ENCODE assay signal across 1 cellular context in the genomic region with DNA sequence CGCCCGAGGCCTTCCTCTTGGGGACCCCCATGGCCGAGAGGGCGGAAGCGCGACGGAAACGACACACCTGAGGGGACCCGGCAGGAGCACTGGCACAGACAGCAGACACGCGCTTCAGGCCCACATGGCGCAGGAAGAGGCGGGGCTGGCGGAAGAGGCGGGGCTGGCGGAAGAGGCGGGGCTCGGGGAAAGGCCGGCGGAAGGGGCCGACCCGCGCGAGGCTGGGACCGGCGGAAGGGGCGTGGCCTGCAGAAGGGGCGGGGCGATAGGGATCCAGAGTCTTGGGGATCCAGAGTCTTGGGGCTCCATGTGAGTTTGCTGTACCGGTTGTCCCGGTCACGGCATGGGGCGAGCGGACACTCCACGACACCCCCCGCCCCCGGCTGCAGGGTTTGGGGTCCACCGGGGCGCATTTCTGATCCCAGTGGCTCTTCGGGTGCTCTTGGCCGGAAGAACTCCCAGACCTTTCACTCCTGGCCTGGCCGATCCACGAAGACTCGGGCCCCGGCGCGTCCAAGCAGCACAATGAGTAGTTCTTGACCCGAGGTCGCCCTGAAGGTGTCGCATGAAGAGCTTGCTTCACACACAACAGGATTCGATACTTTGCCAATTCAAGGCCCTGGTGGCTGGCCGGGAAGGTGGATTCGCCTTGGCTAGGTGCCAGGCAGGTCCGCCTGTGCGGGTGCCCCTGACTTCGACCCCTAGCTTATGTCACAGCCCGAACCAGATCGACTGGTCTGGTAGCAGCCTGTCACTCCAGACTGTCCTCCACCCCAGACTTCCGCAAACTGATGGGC.
TF ChIP-seq lines count a peak whose summit lies in the region.

A gene with protein sequence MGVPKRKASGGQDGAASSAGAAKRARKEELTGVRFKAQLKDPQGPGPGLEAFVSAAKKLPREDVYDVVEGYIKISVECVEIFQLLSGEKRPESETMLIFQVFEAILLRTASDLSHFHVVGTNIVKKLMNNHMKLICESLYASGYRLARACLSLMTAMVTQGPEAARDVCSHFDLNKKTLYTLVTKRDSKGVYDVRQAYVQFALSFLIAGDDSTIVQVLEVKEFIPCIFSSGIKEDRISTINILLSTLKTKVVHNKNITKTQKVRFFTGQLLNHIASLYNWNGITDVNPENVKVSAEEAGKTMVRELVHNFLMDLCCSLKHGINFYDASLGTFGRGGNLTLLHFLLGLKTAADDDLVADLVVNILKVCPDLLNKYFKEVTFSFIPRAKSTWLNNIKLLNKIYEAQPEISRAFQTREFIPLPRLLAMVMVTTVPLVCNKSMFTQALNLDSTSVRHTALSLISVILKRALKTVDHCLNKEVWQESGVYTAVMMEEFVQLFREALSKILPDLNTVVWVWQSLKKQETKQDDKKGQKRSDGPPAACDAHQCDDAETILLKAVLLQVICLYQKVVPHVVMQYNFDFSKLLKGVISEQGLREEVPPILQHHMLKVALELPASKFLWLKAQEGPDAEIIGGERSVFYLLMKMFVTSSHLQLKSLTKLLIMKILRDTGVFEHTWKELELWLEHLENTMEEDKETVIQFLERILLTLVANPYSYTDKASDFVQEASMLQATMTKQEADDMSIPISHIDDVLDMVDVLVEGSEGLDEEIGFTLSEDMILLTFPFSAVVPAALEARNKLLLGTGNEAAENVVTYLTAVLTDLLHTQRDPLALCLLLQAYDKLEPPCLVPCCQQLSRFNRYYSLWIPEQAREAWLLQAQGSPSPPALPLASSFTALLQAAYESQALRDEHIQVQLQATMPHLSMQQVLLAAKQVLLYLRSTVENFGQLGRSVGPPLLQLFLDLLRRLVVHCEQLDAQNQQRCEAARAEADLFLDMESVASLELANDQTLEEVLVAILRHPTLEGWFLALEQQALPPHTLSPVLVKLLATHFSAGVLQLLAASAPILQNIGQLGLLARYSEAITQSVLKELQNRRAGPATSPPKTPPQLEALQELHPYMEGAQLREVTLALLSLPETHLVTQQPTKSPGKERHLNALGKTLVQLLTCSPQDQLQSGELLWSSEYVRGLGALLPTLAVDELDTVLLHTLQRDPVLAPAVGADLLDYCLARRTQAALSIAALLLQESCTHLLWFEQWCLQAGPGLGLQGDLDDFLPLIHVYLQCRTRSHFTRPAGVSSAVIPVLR (N-terminal part only) (minus strand): TSS at position 133 of the 797 bp plus-strand sequence. CDS start 102 bp downstream, at position 31.

TF ChIP-seq in K562, 482 proteins besides CTCF, POLR2A, EP300 and RAD21 (continued from another document and continues in another):
- TF ChIP-seq, protein P1, sequence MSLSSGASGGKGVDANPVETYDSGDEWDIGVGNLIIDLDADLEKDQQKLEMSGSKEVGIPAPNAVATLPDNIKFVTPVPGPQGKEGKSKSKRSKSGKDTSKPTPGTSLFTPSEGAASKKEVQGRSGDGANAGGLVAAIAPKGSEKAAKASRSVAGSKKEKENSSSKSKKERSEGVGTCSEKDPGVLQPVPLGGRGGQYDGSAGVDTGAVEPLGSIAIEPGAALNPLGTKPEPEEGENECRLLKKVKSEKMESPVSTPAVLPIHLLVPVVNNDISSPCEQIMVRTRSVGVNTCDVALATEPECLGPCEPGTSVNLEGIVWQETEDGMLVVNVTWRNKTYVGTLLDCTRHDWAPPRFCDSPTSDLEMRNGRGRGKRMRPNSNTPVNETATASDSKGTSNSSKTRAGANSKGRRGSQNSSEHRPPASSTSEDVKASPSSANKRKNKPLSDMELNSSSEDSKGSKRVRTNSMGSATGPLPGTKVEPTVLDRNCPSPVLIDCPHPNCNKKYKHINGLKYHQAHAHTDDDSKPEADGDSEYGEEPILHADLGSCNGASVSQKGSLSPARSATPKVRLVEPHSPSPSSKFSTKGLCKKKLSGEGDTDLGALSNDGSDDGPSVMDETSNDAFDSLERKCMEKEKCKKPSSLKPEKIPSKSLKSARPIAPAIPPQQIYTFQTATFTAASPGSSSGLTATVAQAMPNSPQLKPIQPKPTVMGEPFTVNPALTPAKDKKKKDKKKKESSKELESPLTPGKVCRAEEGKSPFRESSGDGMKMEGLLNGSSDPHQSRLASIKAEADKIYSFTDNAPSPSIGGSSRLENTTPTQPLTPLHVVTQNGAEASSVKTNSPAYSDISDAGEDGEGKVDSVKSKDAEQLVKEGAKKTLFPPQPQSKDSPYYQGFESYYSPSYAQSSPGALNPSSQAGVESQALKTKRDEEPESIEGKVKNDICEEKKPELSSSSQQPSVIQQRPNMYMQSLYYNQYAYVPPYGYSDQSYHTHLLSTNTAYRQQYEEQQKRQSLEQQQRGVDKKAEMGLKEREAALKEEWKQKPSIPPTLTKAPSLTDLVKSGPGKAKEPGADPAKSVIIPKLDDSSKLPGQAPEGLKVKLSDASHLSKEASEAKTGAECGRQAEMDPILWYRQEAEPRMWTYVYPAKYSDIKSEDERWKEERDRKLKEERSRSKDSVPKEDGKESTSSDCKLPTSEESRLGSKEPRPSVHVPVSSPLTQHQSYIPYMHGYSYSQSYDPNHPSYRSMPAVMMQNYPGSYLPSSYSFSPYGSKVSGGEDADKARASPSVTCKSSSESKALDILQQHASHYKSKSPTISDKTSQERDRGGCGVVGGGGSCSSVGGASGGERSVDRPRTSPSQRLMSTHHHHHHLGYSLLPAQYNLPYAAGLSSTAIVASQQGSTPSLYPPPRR (CRISPR knock-in tag; IDR thresholded peaks at IDR 0.05; ENCODE audit: borderline replicate concordance) = no peak; the same call in 1 of the 2 replicates
- peak; percentile 78 for TF ChIP-seq TAF1 (IDR thresholded peaks at IDR 0.05; ENCODE audit: control insufficient read depth, extremely low read depth, insufficient read depth, low read length, severe bottlenecking)
- no peak; the same call in 1 of the 2 replicates for TF ChIP-seq SOX6 (IDR thresholded peaks at IDR 0.05)
- TF ChIP-seq FOXK1 (CRISPR knock-in tag; IDR thresholded peaks at IDR 0.05; ENCODE audit: borderline replicate concordance) = no peak
- peak; percentile 92 for TF ChIP-seq STAT6 (CRISPR knock-in tag; IDR thresholded peaks at IDR 0.05)
- TF ChIP-seq GABPA (tag; conservative IDR thresholded peaks at IDR 0.05; ENCODE audit: low read depth) = peak; percentile 96
- TF ChIP-seq TFE3 (CRISPR knock-in tag; IDR thresholded peaks at IDR 0.05) = no peak
- TF ChIP-seq KLF10 (CRISPR knock-in tag; IDR thresholded peaks at IDR 0.05) = no peak
- peak; percentile 55; the same call in 1 of the 2 replicates for TF ChIP-seq HDAC8 (tag; IDR thresholded peaks at IDR 0.05)
- no peak for TF ChIP-seq ZNF780A (CRISPR knock-in tag; IDR thresholded peaks at IDR 0.05)
- TF ChIP-seq HDAC3 (IDR thresholded peaks at IDR 0.05; ENCODE audit: borderline replicate concordance, partially characterized antibody) = no peak
- TF ChIP-seq FOXA3 (CRISPR knock-in tag; conservative IDR thresholded peaks at IDR 0.05 in 1 of 2, IDR thresholded peaks at IDR 0.05 in 1 of 2) = no peak
- no peak; the same call in 1 of the 2 replicates for TF ChIP-seq ZNF239 (CRISPR knock-in tag; IDR thresholded peaks at IDR 0.05)
- no peak for TF ChIP-seq ZNF224 (CRISPR knock-in tag; IDR thresholded peaks at IDR 0.05)
- peak; percentile 91 for TF ChIP-seq GABPB1 (CRISPR knock-in tag; IDR thresholded peaks at IDR 0.05)
- no peak for TF ChIP-seq ZNF695 (CRISPR knock-in tag; IDR thresholded peaks at IDR 0.05)
- TF ChIP-seq GATA2 (CRISPR knock-in tag; IDR thresholded peaks at IDR 0.05) = no peak
- TF ChIP-seq, protein P2, sequence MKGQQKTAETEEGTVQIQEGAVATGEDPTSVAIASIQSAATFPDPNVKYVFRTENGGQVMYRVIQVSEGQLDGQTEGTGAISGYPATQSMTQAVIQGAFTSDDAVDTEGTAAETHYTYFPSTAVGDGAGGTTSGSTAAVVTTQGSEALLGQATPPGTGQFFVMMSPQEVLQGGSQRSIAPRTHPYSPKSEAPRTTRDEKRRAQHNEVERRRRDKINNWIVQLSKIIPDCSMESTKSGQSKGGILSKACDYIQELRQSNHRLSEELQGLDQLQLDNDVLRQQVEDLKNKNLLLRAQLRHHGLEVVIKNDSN (CRISPR knock-in tag; IDR thresholded peaks at IDR 0.05) = no peak
- TF ChIP-seq DPF2 (IDR thresholded peaks at IDR 0.05) = no peak
- 0 out of 2 replicates have a peak, but pooled peaks have one; percentile 22 for TF ChIP-seq E2F1 (CRISPR knock-in tag; IDR thresholded peaks at IDR 0.05)
- no peak for TF ChIP-seq ELK1 (CRISPR knock-in tag; IDR thresholded peaks at IDR 0.05)
- no peak for TF ChIP-seq MEF2A (IDR thresholded peaks at IDR 0.05; ENCODE audit: control insufficient read depth, low read depth, low read length)
- TF ChIP-seq ZNF197 (CRISPR knock-in tag; IDR thresholded peaks at IDR 0.05; ENCODE audit: low read depth) = no peak
- no peak for TF ChIP-seq NFE2 (IDR thresholded peaks at IDR 0.05; ENCODE audit: low read depth)
- TF ChIP-seq ARNT (IDR thresholded peaks at IDR 0.05) = 0 out of 4 replicates have a peak, but pooled peaks of 1 of the 2 experiments have one; percentile 5
- TF ChIP-seq SMARCE1 (IDR thresholded peaks at IDR 0.05) = peak; percentile 67; the same call in 1 of the 2 replicates
- TF ChIP-seq PREB (CRISPR knock-in tag; IDR thresholded peaks at IDR 0.05) = no peak; the same call in 1 of the 2 replicates
- peak; percentile 23; the same call in 1 of the 2 replicates for TF ChIP-seq GTF2F1 (IDR thresholded peaks at IDR 0.05; ENCODE audit: low read depth, low read length)
- peak; percentile 100 for TF ChIP-seq SAP30 (IDR thresholded peaks at IDR 0.05; ENCODE audit: borderline replicate concordance, insufficient read depth, low read depth, low read length, poor library complexity, severe bottlenecking)
- peak; percentile 89 for TF ChIP-seq E2F5 (CRISPR knock-in tag; IDR thresholded peaks at IDR 0.05)
- TF ChIP-seq, protein P3, sequence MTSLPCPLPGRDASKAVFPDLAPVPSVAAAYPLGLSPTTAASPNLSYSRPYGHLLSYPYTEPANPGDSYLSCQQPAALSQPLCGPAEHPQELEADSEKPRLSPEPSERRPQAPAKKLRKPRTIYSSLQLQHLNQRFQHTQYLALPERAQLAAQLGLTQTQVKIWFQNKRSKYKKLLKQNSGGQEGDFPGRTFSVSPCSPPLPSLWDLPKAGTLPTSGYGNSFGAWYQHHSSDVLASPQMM (CRISPR knock-in tag; IDR thresholded peaks at IDR 0.05) = no peak
- TF ChIP-seq KAT7 (CRISPR knock-in tag; IDR thresholded peaks at IDR 0.05; ENCODE audit: borderline replicate concordance) = peak; percentile 36; the same call in 1 of the 2 replicates
- TF ChIP-seq SP1 (CRISPR knock-in tag; IDR thresholded peaks at IDR 0.05) = peak; percentile 86
- no peak for TF ChIP-seq CBFA2T3 (IDR thresholded peaks at IDR 0.05)
- peak; percentile 99 to 100 for TF ChIP-seq SIN3A (IDR thresholded peaks at IDR 0.05; ENCODE audit: borderline replicate concordance in 2 of 2, control insufficient read depth in 1 of 2, low read depth in 2 of 2, low read length in 2 of 2)
